Comparison of ENCODE assay signal across 1 cellular context in genomic region chr5:89712135-89712700, GRCh38.
A peak's percentile ranks its signal among the peaks of the same experiment; 100 is the strongest.
TF ChIP-seq lines count a peak whose summit lies in the region.

No MANE protein-coding gene starts in this region.

TF ChIP-seq in SK-N-SH treated with all-trans-retinoic acid at 6 μM for 48 hours, 23 proteins besides CTCF, POLR2A, EP300 and RAD21 (continued from another document):
- TF ChIP-seq, protein P1, sequence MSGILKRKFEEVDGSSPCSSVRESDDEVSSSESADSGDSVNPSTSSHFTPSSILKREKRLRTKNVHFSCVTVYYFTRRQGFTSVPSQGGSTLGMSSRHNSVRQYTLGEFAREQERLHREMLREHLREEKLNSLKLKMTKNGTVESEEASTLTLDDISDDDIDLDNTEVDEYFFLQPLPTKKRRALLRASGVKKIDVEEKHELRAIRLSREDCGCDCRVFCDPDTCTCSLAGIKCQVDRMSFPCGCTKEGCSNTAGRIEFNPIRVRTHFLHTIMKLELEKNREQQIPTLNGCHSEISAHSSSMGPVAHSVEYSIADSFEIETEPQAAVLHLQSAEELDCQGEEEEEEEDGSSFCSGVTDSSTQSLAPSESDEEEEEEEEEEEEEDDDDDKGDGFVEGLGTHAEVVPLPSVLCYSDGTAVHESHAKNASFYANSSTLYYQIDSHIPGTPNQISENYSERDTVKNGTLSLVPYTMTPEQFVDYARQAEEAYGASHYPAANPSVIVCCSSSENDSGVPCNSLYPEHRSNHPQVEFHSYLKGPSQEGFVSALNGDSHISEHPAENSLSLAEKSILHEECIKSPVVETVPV (CRISPR knock-in tag; IDR thresholded peaks at IDR 0.05), result peak; percentile 69; the same call in 1 of the 2 replicates
- TF ChIP-seq ZFP30 (CRISPR knock-in tag; IDR thresholded peaks at IDR 0.05) (no peak), RARB (CRISPR knock-in tag; IDR thresholded peaks at IDR 0.05) (no peak), POU6F1 (CRISPR knock-in tag; IDR thresholded peaks at IDR 0.05; ENCODE audit: borderline replicate concordance, low read depth) (no peak), ZC3H10 (CRISPR knock-in tag; IDR thresholded peaks at IDR 0.05) (no peak), ISL1 (CRISPR knock-in tag; IDR thresholded peaks at IDR 0.05) (peak; percentile 98), ZNF8 (CRISPR knock-in tag; IDR thresholded peaks at IDR 0.05) (0 out of 2 replicates have a peak, but pooled peaks have one; percentile 31), BACH2 (CRISPR knock-in tag; IDR thresholded peaks at IDR 0.05; ENCODE audit: borderline replicate concordance) (no peak), SNAI2 (CRISPR knock-in tag; IDR thresholded peaks at IDR 0.05) (peak; percentile 76; the same call in 1 of the 2 replicates), ZNF565 (CRISPR knock-in tag; conservative IDR thresholded peaks at IDR 0.05; ENCODE audit: low read depth) (no peak), TOX (CRISPR knock-in tag; IDR thresholded peaks at IDR 0.05; ENCODE audit: borderline replicate concordance) (no peak), OSR1 (CRISPR knock-in tag; IDR thresholded peaks at IDR 0.05) (no peak), CSDC2 (CRISPR knock-in tag; IDR thresholded peaks at IDR 0.05) (no peak), ZFP3 (CRISPR knock-in tag; IDR thresholded peaks at IDR 0.05) (no peak), ESRRG (CRISPR knock-in tag; IDR thresholded peaks at IDR 0.05) (0 out of 2 replicates have a peak, but pooled peaks have one; percentile 61), PPARA (CRISPR knock-in tag; IDR thresholded peaks at IDR 0.05; ENCODE audit: borderline replicate concordance) (no peak)
- TF ChIP-seq, protein P2, sequence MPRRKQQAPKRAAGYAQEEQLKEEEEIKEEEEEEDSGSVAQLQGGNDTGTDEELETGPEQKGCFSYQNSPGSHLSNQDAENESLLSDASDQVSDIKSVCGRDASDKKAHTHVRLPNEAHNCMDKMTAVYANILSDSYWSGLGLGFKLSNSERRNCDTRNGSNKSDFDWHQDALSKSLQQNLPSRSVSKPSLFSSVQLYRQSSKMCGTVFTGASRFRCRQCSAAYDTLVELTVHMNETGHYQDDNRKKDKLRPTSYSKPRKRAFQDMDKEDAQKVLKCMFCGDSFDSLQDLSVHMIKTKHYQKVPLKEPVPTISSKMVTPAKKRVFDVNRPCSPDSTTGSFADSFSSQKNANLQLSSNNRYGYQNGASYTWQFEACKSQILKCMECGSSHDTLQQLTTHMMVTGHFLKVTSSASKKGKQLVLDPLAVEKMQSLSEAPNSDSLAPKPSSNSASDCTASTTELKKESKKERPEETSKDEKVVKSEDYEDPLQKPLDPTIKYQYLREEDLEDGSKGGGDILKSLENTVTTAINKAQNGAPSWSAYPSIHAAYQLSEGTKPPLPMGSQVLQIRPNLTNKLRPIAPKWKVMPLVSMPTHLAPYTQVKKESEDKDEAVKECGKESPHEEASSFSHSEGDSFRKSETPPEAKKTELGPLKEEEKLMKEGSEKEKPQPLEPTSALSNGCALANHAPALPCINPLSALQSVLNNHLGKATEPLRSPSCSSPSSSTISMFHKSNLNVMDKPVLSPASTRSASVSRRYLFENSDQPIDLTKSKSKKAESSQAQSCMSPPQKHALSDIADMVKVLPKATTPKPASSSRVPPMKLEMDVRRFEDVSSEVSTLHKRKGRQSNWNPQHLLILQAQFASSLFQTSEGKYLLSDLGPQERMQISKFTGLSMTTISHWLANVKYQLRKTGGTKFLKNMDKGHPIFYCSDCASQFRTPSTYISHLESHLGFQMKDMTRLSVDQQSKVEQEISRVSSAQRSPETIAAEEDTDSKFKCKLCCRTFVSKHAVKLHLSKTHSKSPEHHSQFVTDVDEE (CRISPR knock-in tag; IDR thresholded peaks at IDR 0.05), result peak; percentile 82; the same call in 1 of the 2 replicates
